Comparison of ENCODE assay signal across 9 cellular contexts in the genomic region with DNA sequence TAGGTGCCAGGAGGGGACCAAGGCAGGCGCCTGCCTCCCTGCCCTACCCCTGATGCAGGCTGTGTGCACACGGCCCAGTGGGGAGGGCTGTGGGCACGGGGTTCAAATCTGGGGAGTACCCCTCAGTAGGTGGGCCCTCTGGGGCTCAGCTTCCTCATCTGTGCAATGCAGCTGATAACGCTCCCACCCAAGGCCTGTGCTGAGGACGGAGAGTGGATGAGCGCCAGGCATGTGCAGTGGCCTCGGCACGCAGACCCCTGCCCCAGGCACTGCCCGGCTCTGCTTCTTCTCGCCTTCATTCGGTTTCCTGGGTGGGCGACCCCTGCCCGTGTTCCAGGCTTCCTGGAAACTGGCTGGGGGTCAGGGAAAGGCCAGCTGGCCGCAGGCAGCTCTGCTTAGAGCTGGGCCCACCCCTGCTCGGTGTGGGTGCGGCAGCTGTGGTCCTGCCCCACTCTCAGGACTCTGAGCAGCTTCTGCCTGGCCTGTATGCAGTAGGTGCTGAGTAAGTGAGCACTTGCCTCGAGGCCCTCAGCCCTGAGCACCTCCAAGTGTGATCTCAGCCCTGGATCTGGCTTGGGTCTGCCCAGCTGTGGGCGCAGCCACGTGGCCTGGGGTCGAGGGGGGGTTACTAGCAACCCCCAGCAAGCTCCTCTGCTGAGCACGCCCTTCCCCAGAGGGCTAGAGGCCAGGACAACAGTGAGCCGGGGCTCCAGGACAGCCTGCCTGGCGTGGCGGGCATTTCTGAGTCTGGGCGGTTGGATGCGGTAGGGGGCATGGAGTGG. TPM values are rescaled to one million over a fixed set of nuclear protein-coding genes. Genes with fewer than 3 reads are reported as not detected.
DNase-seq lines count a peak whose midpoint lies in the region; ATAC-seq, FAIRE-seq and TF ChIP-seq lines count a peak whose summit lies in the region.
"Had no signal": no experiment of that assay in that cellular context is flagged by ENCODE, and none has a peak within 500 bp of the region (broad histone marks: within the 10 kb centered on the region; RNA-seq: fewer than 3 reads in every experiment).

No MANE protein-coding gene starts in this region.

- ATAC-seq in K562 (no peak), GM18858 (IDR thresholded peaks at IDR 0.05; ENCODE audit: unreplicated experiment) (no peak)
- no peak for ATAC-seq in activated CD4-positive, CD25-positive, alpha-beta regulatory T cell treated with anti-CD3 and anti-CD28 coated beads, Interleukin-2, amount 50 U/mL, for 24 hours

- H3K36me3 ChIP-seq in HUES64 (ENCODE audit: insufficient read depth, low read length) (no peaks in the 10 kb centered on the region), K562 (ENCODE audit: control insufficient read depth, insufficient read depth, low read length) (no peaks in the 10 kb centered on the region), osteoblast (ENCODE audit: insufficient read depth, low read length) (no peaks in the 10 kb centered on the region)

- peaks cover 7% of the 10 kb centered on the region for H3K9me1 ChIP-seq in K562 (ENCODE audit: control insufficient read depth, insufficient read depth, low read length)

- TF ChIP-seq CTCF in K562 (IDR thresholded peaks at IDR 0.05 in 2 of 3, conservative IDR thresholded peaks at IDR 0.05 in 1 of 3; ENCODE audit: insufficient read depth in 2 of 3, low read depth in 1 of 3, low read length in 3 of 3): no peak
- TF ChIP-seq CTCF in osteoblast (IDR thresholded peaks at IDR 0.05; ENCODE audit: extremely low read depth, low read depth, low read length): no peak

- POLR2A ChIA-PET in K562 (lab: Yijun Ruan, JAX): interaction anchor here (0.6 to 1.5 kb wide), 6 partner anchors 15 to 1341 kb away, joined by 3 to 6 read pairs (median 3); partner anchors contain the start of gene PANK4

- CTCF ChIA-PET in K562 (lab: Yijun Ruan, JAX; ENCODE audit: low intra/inter-chr PET ratio): no interaction called here

- no peak; a peak in 1 of 4 replicates for TF ChIP-seq RAD21 in K562 (CRISPR knock-in tag; conservative IDR thresholded peaks at IDR 0.05 in 1 of 2, IDR thresholded peaks at IDR 0.05 in 1 of 2)

- 80% methylated on average over 26 of the region's 26 CpGs for WGBS in HUES64
- 29% methylated on average over 26 of the region's 26 CpGs for WGBS in K562 (ENCODE audit: insufficient coverage, low coverage, missing lambda C conversion rate)

- no peak for TF ChIP-seq EP300 in K562 (IDR thresholded peaks at IDR 0.05; ENCODE audit: low read length)

- BruUV-seq in K562 (replicated peaks; lab: Mats Ljungman, UMichigan): no TSS peak

- peak; percentile 82 for FAIRE-seq in K562 (lab: Jason Lieb, UNC)

- DNase-seq in K562 (ENCODE audit: extremely low read depth in 1 of 4, low spot score in 3 of 4) (peak in 2 of 4 experiments; percentile 54 to 74), osteoblast (ENCODE audit: insufficient read length, low spot score, missing footprints) (peak; percentile 92), LoVo (ENCODE audit: low spot score) (no peak)
- DNase-seq: effector memory CD4-positive, alpha-beta T cell; stimulated activated CD4-positive, alpha-beta T cell treated with anti-CD3 and anti-CD28 coated beads, Interleukin-12 subunit alpha, Interleukin-12 subunit beta, amount 100 ng/mL, for 4 hours had no signal

- no peak for TF ChIP-seq POLR2A in K562 (conservative IDR thresholded peaks at IDR 0.05)

- H3K4me3 ChIP-seq in HUES64 (ENCODE audit: low read length) (no peak overlapping the region), K562 (no peak overlapping the region), osteoblast (ENCODE audit: insufficient read depth, low read length) (no peak overlapping the region)
- H3K4me3 ChIP-seq: hepatocyte had no signal

- peak overlapping the region; percentile 20; the same call in 1 of the 2 replicates for H3K9ac ChIP-seq in HUES64 (ENCODE audit: low read depth, low read length)
- H3K9ac ChIP-seq in K562 (ENCODE audit: insufficient read depth in 1 of 2, low read depth in 2 of 2, low read length in 2 of 2): peak overlapping the region; percentile 47 to 90

- peak overlapping the region; percentile 75 for H2AFZ ChIP-seq in K562 (ENCODE audit: low read depth, low read length)
- H2AFZ ChIP-seq in osteoblast (ENCODE audit: low read length): no peak overlapping the region
- H2AFZ ChIP-seq: hepatocyte had no signal

- H3K4me2 ChIP-seq in K562 (ENCODE audit: insufficient read depth, low read length) (peak overlapping the region; percentile 82), osteoblast (ENCODE audit: insufficient read depth, low read length) (no peak overlapping the region)
- H3K4me2 ChIP-seq: hepatocyte had no signal

- in situ Hi-C loops in K562 (cut with MboI): loop anchor here (25.0 kb wide), 1 partner anchor 357 kb away; the partner anchor contains the start of gene FAAP20

- H4K20me1 ChIP-seq in K562 (replicated peaks; ENCODE audit: control insufficient read depth, insufficient read depth, low read length) (no peaks in the 10 kb centered on the region; the same call in 1 of the 2 replicates), osteoblast (ENCODE audit: insufficient read depth, low read length) (no peaks in the 10 kb centered on the region)

- no peaks in the 10 kb centered on the region for H3K9me3 ChIP-seq in HUES64 (ENCODE audit: insufficient read depth, low read depth, low read length)
- H3K9me3 ChIP-seq in K562 (replicated peaks; ENCODE audit: control insufficient read depth, insufficient read depth, low read depth, low read length): no peaks in the 10 kb centered on the region
- no peaks in the 10 kb centered on the region for H3K9me3 ChIP-seq in osteoblast (ENCODE audit: low read depth, low read length)

- H3K27me3 ChIP-seq in HUES64 (ENCODE audit: insufficient read depth, low read length) (peaks cover 21% of the 10 kb centered on the region), K562 (ENCODE audit: control insufficient read depth in 2 of 2, insufficient read depth in 2 of 2, low read length in 2 of 2) (no peaks in the 10 kb centered on the region), osteoblast (ENCODE audit: insufficient read depth, low read length) (peaks cover 2% of the 10 kb centered on the region)
- H3K27me3 ChIP-seq: hepatocyte had no signal

- H3K4me1 ChIP-seq in HUES64 (ENCODE audit: insufficient read depth, low read length) (peaks cover 38% of the 10 kb centered on the region), K562 (replicated peaks in 1 of 2; ENCODE audit: control insufficient read depth in 2 of 2, insufficient read depth in 2 of 2, low read length in 2 of 2) (peaks cover 75 to 99% of the 10 kb centered on the region in 2 experiments), osteoblast (ENCODE audit: insufficient read depth, low read length) (peaks cover 14% of the 10 kb centered on the region)

- H3K27ac ChIP-seq in HUES64 (ENCODE audit: low read depth, low read length) (no peak overlapping the region), K562 (ENCODE audit: extremely low read depth, low read depth, low read length) (peak overlapping the region; percentile 78), osteoblast (ENCODE audit: low read depth, low read length) (no peak overlapping the region)
- H3K27ac ChIP-seq: hepatocyte had no signal

- intact Hi-C loops in K562 (cut with micrococcal nuclease): loop anchor here (10.0 kb wide), 2 partner anchors 101 to 349 kb away; partner anchors contain the start of gene FAAP20

- H3K79me2 ChIP-seq in K562 (ENCODE audit: control insufficient read depth, insufficient read depth, low read length) (peaks cover 9% of the 10 kb centered on the region; the same call in 1 of the 3 replicates), osteoblast (ENCODE audit: insufficient read depth, low read length) (no peaks in the 10 kb centered on the region)
- H3K79me2 ChIP-seq: hepatocyte had no signal

RNA-seq across cellular contexts. Expression of gene TNFRSF14, which starts 11.9 kb away (rescaled TPM):
- polyA plus RNA-seq in HUES64 (2013, experiment 1 of 2): 0.40 TPM
- 0.44 TPM for polyA plus RNA-seq in HUES64 (2013, experiment 2 of 2)
- 2.5 and 7.5 TPM in 2 replicates for total RNA-seq in K562 (2011; cell fraction: chromatin; rRNA removed; ENCODE audit: low replicate concordance)
- 4.8 and 5.5 TPM in 2 replicates for total RNA-seq in K562 (2011; cell fraction: nucleolus; rRNA removed)
- total RNA-seq in K562 (2011; cell fraction: nucleoplasm; rRNA removed): 3.3 and 3.4 TPM in 2 replicates
- 0.68 and 0.73 TPM in 2 replicates for total RNA-seq in K562 (2014; rRNA removed)
- total RNA-seq in K562 (2014; rRNA removed; fragmentation: Illumina TruSeq; extraction: Trizol): 0.11 and 0.16 TPM in 2 replicates
- total RNA-seq in K562 (2015; rRNA removed; fragmentation: Illumina TruSeq; extraction: Trizol): 1.1 and 1.3 TPM in 2 replicates
- total RNA-seq in K562 (2021): 1.8 and 2.1 TPM in 2 replicates
- polyA plus RNA-seq in K562 (2011; rRNA removed): 0.68 and 1.3 TPM in 2 replicates
- 0.97 and 1.0 TPM in 2 replicates for polyA plus RNA-seq in K562 (2011; cell fraction: cytosol; rRNA removed)
- 11.2 and 14.0 TPM in 2 replicates for polyA plus RNA-seq in K562 (2011; cell fraction: nucleus; rRNA removed)
- 3.3 and 11.5 TPM in 2 replicates for polyA plus RNA-seq in K562 (2012)
- polyA plus RNA-seq in K562 (2014; fragmentation: Illumina TruSeq; extraction: Trizol): 0.58 and 0.89 TPM in 2 replicates
- polyA plus RNA-seq in K562 (2014; fragmentation: Nextera tagmentation; extraction: Ambion mirVana): not detected
- 1.6 and 2.3 TPM in 2 replicates for polyA plus RNA-seq in K562 (2014; rRNA removed)
- polyA minus RNA-seq in K562 (2011; rRNA and poly(A)+ RNA removed): 0.15 and 0.18 TPM in 2 replicates
- not detected in 2 replicates for polyA minus RNA-seq in K562 (2011; cell fraction: cytosol; rRNA and poly(A)+ RNA removed)
- 1.6 and 2.0 TPM in 2 replicates for polyA minus RNA-seq in K562 (2011; cell fraction: nucleus; rRNA and poly(A)+ RNA removed)
- 29.2 and 36.6 TPM in 2 replicates for total RNA-seq in osteoblast

RNA-seq across cellular contexts. Expression of gene HES5, which starts 14.2 kb away (rescaled TPM):
- 1.9 TPM for polyA plus RNA-seq in HUES64 (2013, experiment 1 of 2)
- polyA plus RNA-seq in HUES64 (2013, experiment 2 of 2): 3.3 TPM
- total RNA-seq in K562 (2011; cell fraction: chromatin; rRNA removed; ENCODE audit: low replicate concordance): not detected in 2 replicates
- total RNA-seq in K562 (2011; cell fraction: nucleolus; rRNA removed): not detected in 2 replicates
- not detected in 2 replicates for total RNA-seq in K562 (2011; cell fraction: nucleoplasm; rRNA removed)
- not detected in 2 replicates for total RNA-seq in K562 (2014; rRNA removed)
- not detected in 2 replicates for total RNA-seq in K562 (2014; rRNA removed; fragmentation: Illumina TruSeq; extraction: Trizol)
- not detected in 2 replicates for total RNA-seq in K562 (2015; rRNA removed; fragmentation: Illumina TruSeq; extraction: Trizol)
- total RNA-seq in K562 (2021): not detected in 2 replicates
- not detected in 2 replicates for polyA plus RNA-seq in K562 (2011; rRNA removed)
- 0.04 TPM in 1 of 2 replicates, not detected in the other for polyA plus RNA-seq in K562 (2011; cell fraction: cytosol; rRNA removed)
- polyA plus RNA-seq in K562 (2011; cell fraction: nucleus; rRNA removed): not detected in 2 replicates
- polyA plus RNA-seq in K562 (2012): not detected in 2 replicates
- not detected in 2 replicates for polyA plus RNA-seq in K562 (2014; fragmentation: Illumina TruSeq; extraction: Trizol)
- polyA plus RNA-seq in K562 (2014; fragmentation: Nextera tagmentation; extraction: Ambion mirVana): not detected
- not detected in 2 replicates for polyA plus RNA-seq in K562 (2014; rRNA removed)
- not detected in 2 replicates for polyA minus RNA-seq in K562 (2011; rRNA and poly(A)+ RNA removed)
- not detected in 2 replicates for polyA minus RNA-seq in K562 (2011; cell fraction: cytosol; rRNA and poly(A)+ RNA removed)
- polyA minus RNA-seq in K562 (2011; cell fraction: nucleus; rRNA and poly(A)+ RNA removed): not detected in 2 replicates
- not detected in 2 replicates for total RNA-seq in osteoblast
- total RNA-seq: hepatocyte had no signal

RNA-seq across cellular contexts. Expression of gene PANK4, which starts 17.9 kb away (rescaled TPM):
- polyA plus RNA-seq in HUES64 (2013, experiment 1 of 2): 16.4 TPM
- 16.7 TPM for polyA plus RNA-seq in HUES64 (2013, experiment 2 of 2)
- 114 and 307 TPM in 2 replicates for total RNA-seq in K562 (2011; cell fraction: chromatin; rRNA removed; ENCODE audit: low replicate concordance)
- 194 and 202 TPM in 2 replicates for total RNA-seq in K562 (2011; cell fraction: nucleolus; rRNA removed)
- 119 and 146 TPM in 2 replicates for total RNA-seq in K562 (2011; cell fraction: nucleoplasm; rRNA removed)
- 39.6 and 50.7 TPM in 2 replicates for total RNA-seq in K562 (2014; rRNA removed)
- 15.3 and 19.2 TPM in 2 replicates for total RNA-seq in K562 (2014; rRNA removed; fragmentation: Illumina TruSeq; extraction: Trizol)
- 29.7 and 32.0 TPM in 2 replicates for total RNA-seq in K562 (2015; rRNA removed; fragmentation: Illumina TruSeq; extraction: Trizol)
- 55.6 and 61.3 TPM in 2 replicates for total RNA-seq in K562 (2021)
- 23.3 and 39.3 TPM in 2 replicates for polyA plus RNA-seq in K562 (2011; rRNA removed)
- polyA plus RNA-seq in K562 (2011; cell fraction: cytosol; rRNA removed): 21.3 and 25.3 TPM in 2 replicates
- polyA plus RNA-seq in K562 (2011; cell fraction: nucleus; rRNA removed): 181 and 249 TPM in 2 replicates
- polyA plus RNA-seq in K562 (2012): 28.4 and 32.3 TPM in 2 replicates
- polyA plus RNA-seq in K562 (2014; fragmentation: Illumina TruSeq; extraction: Trizol): 31.5 and 31.8 TPM in 2 replicates
- 1 to 10 TPM in 1 of 2 experiments, under 1 TPM in 1; 0.93 to 1.4 TPM for polyA plus RNA-seq in K562 (2014; fragmentation: Nextera tagmentation; extraction: Ambion mirVana)
- 41.3 and 42.3 TPM in 2 replicates for polyA plus RNA-seq in K562 (2014; rRNA removed)
- 22.3 and 22.4 TPM in 2 replicates for polyA minus RNA-seq in K562 (2011; rRNA and poly(A)+ RNA removed)
- 35.2 and 42.6 TPM in 2 replicates for polyA minus RNA-seq in K562 (2011; cell fraction: cytosol; rRNA and poly(A)+ RNA removed)
- polyA minus RNA-seq in K562 (2011; cell fraction: nucleus; rRNA and poly(A)+ RNA removed): 116 and 142 TPM in 2 replicates
- total RNA-seq in osteoblast: 15.2 and 18.6 TPM in 2 replicates

RNA-seq across cellular contexts. Expression of gene PRXL2B, which starts 42.3 kb away (rescaled TPM):
- 28.6 TPM for polyA plus RNA-seq in HUES64 (2013, experiment 1 of 2)
- polyA plus RNA-seq in HUES64 (2013, experiment 2 of 2): 26.6 TPM
- 4.0 and 14.5 TPM in 2 replicates for total RNA-seq in K562 (2011; cell fraction: chromatin; rRNA removed; ENCODE audit: low replicate concordance)
- 13.0 and 14.3 TPM in 2 replicates for total RNA-seq in K562 (2011; cell fraction: nucleolus; rRNA removed)
- total RNA-seq in K562 (2011; cell fraction: nucleoplasm; rRNA removed): 5.5 and 8.1 TPM in 2 replicates
- total RNA-seq in K562 (2014; rRNA removed) (14.0 and 16.4 TPM in 2 replicates), K562 (2014; rRNA removed; fragmentation: Illumina TruSeq; extraction: Trizol) (3.3 and 4.1 TPM in 2 replicates), K562 (2015; rRNA removed; fragmentation: Illumina TruSeq; extraction: Trizol) (11.8 TPM in 2 replicates), K562 (2021) (25.3 and 28.1 TPM in 2 replicates), osteoblast (8.0 and 9.4 TPM in 2 replicates)
- polyA plus RNA-seq in K562 (2011; rRNA removed) (6.7 and 7.0 TPM in 2 replicates), K562 (2014; fragmentation: Illumina TruSeq; extraction: Trizol) (15.2 and 16.6 TPM in 2 replicates), K562 (2014; fragmentation: Nextera tagmentation; extraction: Ambion mirVana) (1 to 10 TPM in 1 of 2 experiments, under 1 TPM in 1; 0.99 to 1.7 TPM), K562 (2014; rRNA removed) (17.6 and 20.7 TPM in 2 replicates)
- polyA plus RNA-seq in K562 (2011; cell fraction: cytosol; rRNA removed): 9.9 and 25.7 TPM in 2 replicates
- 20.2 and 28.6 TPM in 2 replicates for polyA plus RNA-seq in K562 (2011; cell fraction: nucleus; rRNA removed)
- 11.9 and 22.1 TPM in 2 replicates for polyA plus RNA-seq in K562 (2012)
- 1.8 and 4.0 TPM in 2 replicates for polyA minus RNA-seq in K562 (2011; rRNA and poly(A)+ RNA removed)
- 3.9 and 7.0 TPM in 2 replicates for polyA minus RNA-seq in K562 (2011; cell fraction: cytosol; rRNA and poly(A)+ RNA removed)
- polyA minus RNA-seq in K562 (2011; cell fraction: nucleus; rRNA and poly(A)+ RNA removed): 5.4 and 6.8 TPM in 2 replicates
